29 cellular contexts compared by ENCODE assay signal in the genomic region with DNA sequence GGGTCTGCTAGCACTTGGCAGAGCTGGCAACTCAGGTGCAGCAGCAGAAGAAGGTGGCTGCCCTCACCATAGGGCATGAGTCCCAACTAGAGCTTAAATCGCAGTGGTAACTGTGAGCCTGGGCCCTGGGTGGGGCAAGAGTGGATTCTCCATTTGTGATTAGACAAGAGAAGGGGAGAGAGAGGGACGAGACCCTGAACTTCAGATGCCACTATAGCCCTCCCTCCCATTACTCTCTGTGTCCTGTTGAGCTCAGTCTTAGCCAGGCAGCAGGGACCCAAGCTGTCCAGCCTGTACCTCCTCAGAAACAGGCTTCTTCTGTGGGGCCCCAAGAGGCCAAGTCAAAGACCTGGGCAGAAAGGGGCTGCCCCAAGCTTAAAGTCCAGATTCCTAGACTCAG.
"Had no signal": no experiment of that assay in that cellular context is flagged by ENCODE, and none has a peak within 500 bp of the region (broad histone marks: within the 10 kb centered on the region; RNA-seq: fewer than 3 reads in every experiment).

No MANE protein-coding gene starts in this region.

- H3K27ac ChIP-seq: ascending aorta, brain microvascular endothelial cell had no signal

- DNase-seq: activated CD4-positive, alpha-beta memory T cell treated with anti-CD3 and anti-CD28 coated beads for 36 hours; activated CD4-positive, alpha-beta T cell treated with anti-CD3 and anti-CD28 coated beads for 36 hours; activated CD4-positive, alpha-beta T cell treated with anti-CD3 and anti-CD28 coated beads, Interleukin-2, amount 10 ng/mL, durations not matched to agents 24 days and 14 days; activated CD4-positive, CD25-positive, alpha-beta regulatory T cell; activated CD4-positive, CD25-positive, alpha-beta regulatory T cell treated with anti-CD3 and anti-CD28 coated beads, Interleukin-2, amount 50 U/mL, for 72 hours; activated CD8-positive, alpha-beta memory T cell treated with anti-CD3 and anti-CD28 coated beads, Interleukin-2, amount 10 ng/mL, durations not matched to agents 7 days and 5 days; activated CD8-positive, alpha-beta memory T cell treated with anti-CD3 and anti-CD28 coated beads, Interleukin-2, amount 50 U/mL, for 4 hours; activated CD8-positive, alpha-beta T cell treated with anti-CD3 and anti-CD28 coated beads, Interleukin-2, amount 10 ng/mL, durations not matched to agents 7 days and 5 days; activated gamma-delta T cell; activated naive CD4-positive, alpha-beta T cell; activated naive CD4-positive, alpha-beta T cell treated with anti-CD3 and anti-CD28 coated beads, Interleukin-2, amount 10 ng/mL, durations not matched to agents 7 days and 5 days; activated naive CD8-positive, alpha-beta T cell treated with anti-CD3 and anti-CD28 coated beads, Interleukin-2, amount 10 ng/mL, durations not matched to agents 7 days and 5 days; activated T-cell treated with anti-CD3 and anti-CD28 coated beads, Interleukin-2, amount 50 U/mL, for 1 hour; activated T-cell treated with anti-CD3 and anti-CD28 coated beads, Interleukin-2, amount 50 U/mL, for 48 hours; brain microvascular endothelial cell; cortex of kidney; effector CD8-positive, alpha-beta T cell; foreskin fibroblast; T-helper 2 cell had no signal

- ATAC-seq: activated CD4-positive, alpha-beta T cell treated with anti-CD3 and anti-CD28 coated beads for 36 hours; activated CD8-positive, alpha-beta memory T cell treated with anti-CD3 and anti-CD28 coated beads, Interleukin-2, amount 10 ng/mL, durations not matched to agents 7 days and 5 days; activated CD8-positive, alpha-beta T cell treated with anti-CD3 and anti-CD28 coated beads, Interleukin-2, amount 10 ng/mL, durations not matched to agents 7 days and 5 days; activated naive CD4-positive, alpha-beta T cell treated with anti-CD3 and anti-CD28 coated beads, Interleukin-2, amount 50 U/mL, for 72 hours; esophagus mucosa had no signal

- H3K4me1 ChIP-seq: ascending aorta had no signal

- H3K27me3 ChIP-seq: ascending aorta, brain microvascular endothelial cell had no signal

- FAIRE-seq: bronchial epithelial cell, colon, endometrium, endothelial cell of umbilical vein, frontal cortex had no signal

- H3K4me3 Mint-ChIP-seq: activated CD4-positive, alpha-beta memory T cell treated with anti-CD3 and anti-CD28 coated beads for 36 hours; activated CD4-positive, alpha-beta T cell treated with anti-CD3 and anti-CD28 coated beads for 36 hours; activated CD4-positive, alpha-beta T cell treated with anti-CD3 and anti-CD28 coated beads, Interleukin-2, amount 10 ng/mL, durations not matched to agents 24 days and 14 days; activated CD8-positive, alpha-beta memory T cell treated with anti-CD3 and anti-CD28 coated beads, Interleukin-2, amount 10 ng/mL, durations not matched to agents 7 days and 5 days; activated CD8-positive, alpha-beta T cell treated with anti-CD3 and anti-CD28 coated beads, Interleukin-2, amount 10 ng/mL, durations not matched to agents 7 days and 5 days; activated naive CD4-positive, alpha-beta T cell treated with anti-CD3 and anti-CD28 coated beads, Interleukin-2, amount 10 ng/mL, durations not matched to agents 7 days and 5 days; activated naive CD8-positive, alpha-beta T cell treated with anti-CD3 and anti-CD28 coated beads, Interleukin-2, amount 10 ng/mL, durations not matched to agents 7 days and 5 days; activated T-helper 1 cell treated with anti-CD3 and anti-CD28 coated beads, Interleukin-12 subunit alpha, Interleukin-12 subunit beta, Interleukin-2, Interleukin-4 antibody, amounts not matched to agents 30 ng/mL and 10 ng/mL and 1 ng/mL, durations not matched to agents 14 hours and 24 hours and 36 hours had no signal

- H3K36me3 Mint-ChIP-seq: activated CD4-positive, alpha-beta memory T cell treated with anti-CD3 and anti-CD28 coated beads for 36 hours; activated CD8-positive, alpha-beta memory T cell treated with anti-CD3 and anti-CD28 coated beads, Interleukin-2, amount 10 ng/mL, durations not matched to agents 7 days and 5 days; activated naive CD4-positive, alpha-beta T cell treated with anti-CD3 and anti-CD28 coated beads, Interleukin-2, amount 10 ng/mL, durations not matched to agents 7 days and 5 days; activated naive CD4-positive, alpha-beta T cell treated with anti-CD3 and anti-CD28 coated beads, Interleukin-2, amount 50 U/mL, for 72 hours; activated naive CD8-positive, alpha-beta T cell treated with anti-CD3 and anti-CD28 coated beads, Interleukin-2, amount 10 ng/mL, durations not matched to agents 7 days and 5 days had no signal

- H3K27ac Mint-ChIP-seq: activated CD4-positive, alpha-beta memory T cell treated with anti-CD3 and anti-CD28 coated beads for 36 hours; activated CD4-positive, alpha-beta T cell treated with anti-CD3 and anti-CD28 coated beads for 36 hours; activated CD4-positive, alpha-beta T cell treated with anti-CD3 and anti-CD28 coated beads, Interleukin-2, amount 10 ng/mL, durations not matched to agents 24 days and 14 days; activated CD8-positive, alpha-beta memory T cell treated with anti-CD3 and anti-CD28 coated beads, Interleukin-2, amount 10 ng/mL, durations not matched to agents 7 days and 5 days; activated CD8-positive, alpha-beta T cell treated with anti-CD3 and anti-CD28 coated beads, Interleukin-2, amount 10 ng/mL, durations not matched to agents 7 days and 5 days; activated naive CD4-positive, alpha-beta T cell treated with anti-CD3 and anti-CD28 coated beads, Interleukin-2, amount 10 ng/mL, durations not matched to agents 7 days and 5 days; activated naive CD8-positive, alpha-beta T cell treated with anti-CD3 and anti-CD28 coated beads, Interleukin-2, amount 10 ng/mL, durations not matched to agents 7 days and 5 days; activated T-helper 1 cell treated with anti-CD3 and anti-CD28 coated beads, Interleukin-12 subunit alpha, Interleukin-12 subunit beta, Interleukin-2, Interleukin-4 antibody, amounts not matched to agents 30 ng/mL and 10 ng/mL and 1 ng/mL, durations not matched to agents 14 hours and 24 hours and 36 hours; activated T-helper 2 cell treated with anti-CD3 and anti-CD28 coated beads, Interferon-gamma antibody, Interleukin-2, Interleukin-4, amounts not matched to agents 10 μg/mL and 5 μg/mL and 100 μg/mL, durations not matched to agents 14 hours and 24 hours and 36 hours had no signal

- H3K4me3 ChIP-seq: ascending aorta had no signal

- H3K9me3 ChIP-seq: ascending aorta had no signal

- H3K9me3 Mint-ChIP-seq: activated CD4-positive, alpha-beta memory T cell treated with anti-CD3 and anti-CD28 coated beads for 36 hours; activated CD4-positive, alpha-beta T cell treated with anti-CD3 and anti-CD28 coated beads, Interleukin-2, amount 10 ng/mL, durations not matched to agents 24 days and 14 days; activated naive CD4-positive, alpha-beta T cell treated with anti-CD3 and anti-CD28 coated beads, Interleukin-2, amount 10 ng/mL, durations not matched to agents 7 days and 5 days; activated naive CD4-positive, alpha-beta T cell treated with anti-CD3 and anti-CD28 coated beads, Interleukin-2, amount 50 U/mL, for 72 hours; activated naive CD8-positive, alpha-beta T cell treated with anti-CD3 and anti-CD28 coated beads, Interleukin-2, amount 10 ng/mL, durations not matched to agents 7 days and 5 days; activated T-helper 1 cell treated with anti-CD3 and anti-CD28 coated beads, Interleukin-12 subunit alpha, Interleukin-12 subunit beta, Interleukin-2, Interleukin-4 antibody, amounts not matched to agents 30 ng/mL and 10 ng/mL and 1 ng/mL, durations not matched to agents 14 hours and 24 hours and 36 hours; activated T-helper 2 cell treated with anti-CD3 and anti-CD28 coated beads, Interferon-gamma antibody, Interleukin-2, Interleukin-4, amounts not matched to agents 10 μg/mL and 5 μg/mL and 100 μg/mL, durations not matched to agents 14 hours and 24 hours and 36 hours had no signal

- H3K4me1 Mint-ChIP-seq: activated naive CD4-positive, alpha-beta T cell treated with anti-CD3 and anti-CD28 coated beads, Interleukin-2, amount 10 ng/mL, durations not matched to agents 7 days and 5 days had no signal
